ENCODE assay signal across 23 cellular contexts in the genomic region with DNA sequence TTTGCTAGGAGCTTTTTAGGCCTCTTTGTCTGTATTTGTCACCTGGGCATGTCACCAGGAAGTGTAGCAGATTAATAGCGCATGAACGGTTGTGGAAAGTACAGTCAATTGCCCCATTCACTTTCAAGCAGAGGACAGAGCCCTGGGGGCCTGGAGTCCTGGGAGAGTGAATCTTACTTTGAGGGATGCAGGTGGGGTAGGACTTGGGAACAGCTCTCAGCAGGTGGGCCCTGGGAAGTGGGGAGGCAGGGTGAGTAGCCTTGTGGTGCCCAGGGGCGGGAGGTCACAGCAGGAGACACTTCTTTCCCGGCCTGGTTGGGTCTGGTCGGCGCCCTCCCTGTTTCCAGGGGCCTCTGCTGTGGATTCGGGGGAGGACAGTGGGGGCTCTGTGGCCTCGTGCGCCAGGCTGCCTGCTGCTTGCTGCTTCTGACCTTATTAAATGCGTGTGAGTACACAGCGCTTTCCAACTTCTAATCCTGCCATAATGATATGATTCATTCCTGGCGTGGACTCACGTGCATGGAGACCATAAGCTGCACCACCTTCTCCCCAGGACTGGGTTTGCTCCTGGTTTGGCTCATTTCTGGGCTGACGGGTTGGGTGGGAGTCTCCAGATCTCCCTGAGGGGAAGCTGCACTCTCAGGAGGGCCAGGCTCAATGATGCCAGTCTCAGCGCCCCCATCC. TPM values are rescaled to one million over a fixed set of nuclear protein-coding genes. Genes with fewer than 3 reads are reported as not detected.
A peak's percentile ranks its signal among the peaks of the same experiment; 100 is the strongest.
DNase-seq lines count a peak whose midpoint lies in the region; TF ChIP-seq lines count a peak whose summit lies in the region.
"Had no signal": no experiment of that assay in that cellular context is flagged by ENCODE, and none has a peak within 500 bp of the region (broad histone marks: within the 10 kb centered on the region; RNA-seq: fewer than 3 reads in every experiment).

No MANE protein-coding gene starts in this region.

- H3K9me3 ChIP-seq in HEK293 (ENCODE audit: control insufficient read depth, insufficient read depth, low read depth, low read length) (no peaks in the 10 kb centered on the region), osteoblast (ENCODE audit: low read depth, low read length) (no peaks in the 10 kb centered on the region), Peyer's patch (no peaks in the 10 kb centered on the region)

- peaks cover 39% of the 10 kb centered on the region for H3K4me1 Mint-ChIP-seq in brain
- H3K4me1 Mint-ChIP-seq: activated naive CD8-positive, alpha-beta T cell treated with anti-CD3 and anti-CD28 coated beads, Interleukin-2, amount 50 U/mL, for 24 hours; CD8-positive, alpha-beta memory T cell; naive thymus-derived CD8-positive, alpha-beta T cell had no signal

- no peaks in the 10 kb centered on the region for H4K20me1 ChIP-seq in osteoblast (ENCODE audit: insufficient read depth, low read length)

- H3K4me3 ChIP-seq in HEK293 (ENCODE audit: low read depth, low read length) (no peak overlapping the region), osteoblast (ENCODE audit: insufficient read depth, low read length) (no peak overlapping the region), Peyer's patch (no peak overlapping the region)
- H3K4me3 ChIP-seq: skin epidermis had no signal

- no peaks in the 10 kb centered on the region for H3K9me3 Mint-ChIP-seq in brain
- H3K9me3 Mint-ChIP-seq: activated naive CD8-positive, alpha-beta T cell treated with anti-CD3 and anti-CD28 coated beads, Interleukin-2, amount 50 U/mL, for 24 hours; CD8-positive, alpha-beta memory T cell; effector memory CD8-positive, alpha-beta T cell; mesothelial cell of epicardium; naive thymus-derived CD8-positive, alpha-beta T cell; type B pancreatic cell had no signal

- TF ChIP-seq POLR2A in Peyer's patch (IDR thresholded peaks at IDR 0.05) = no peak

- POLR2A ChIA-PET in HEK293 (lab: Yijun Ruan, JAX) = no interaction called here

- DNase-seq in DMS153 (lab: John Stamatoyannopoulos, UW) = peak; percentile 28
- DNase-seq in DMS153 treated with DMSO at 0.1 percent for 48 hours (lab: John Stamatoyannopoulos, UW; ENCODE audit: unreplicated experiment) = no peak
- peak; percentile 50 for DNase-seq in osteoblast (ENCODE audit: insufficient read length, low spot score, missing footprints)
- no peak for DNase-seq in activated CD4-positive, alpha-beta T cell treated with anti-CD3 and anti-CD28 coated beads for 4 hours
- DNase-seq in pons (ENCODE audit: low spot score) = no peak
- DNase-seq in Peyer's patch = no peak
- DNase-seq: activated CD4-positive, alpha-beta T cell treated with anti-CD3 and anti-CD28 coated beads for 1 hour; activated CD8-positive, alpha-beta T cell treated with anti-CD3 and anti-CD28 coated beads, Interleukin-2, amount 10 ng/mL, durations not matched to agents 7 days and 5 days; activated gamma-delta T cell treated with Interleukin-2 at 50 U/mL for 16 hours; activated naive CD8-positive, alpha-beta T cell treated with anti-CD3 and anti-CD28 coated beads, Interleukin-2, amount 50 U/mL, for 24 hours; brain microvascular endothelial cell; CD8-positive, alpha-beta memory T cell; effector memory CD8-positive, alpha-beta T cell; naive thymus-derived CD8-positive, alpha-beta T cell; NCI-H1930; NCI-H510A; stimulated activated CD4-positive, alpha-beta T cell treated with anti-CD3 and anti-CD28 coated beads, Interleukin-1b, Interleukin-23, amount 100 ng/mL, for 48 hours had no signal

- H3K36me3 Mint-ChIP-seq in brain = no peaks in the 10 kb centered on the region
- H3K36me3 Mint-ChIP-seq: CD8-positive, alpha-beta memory T cell; naive thymus-derived CD8-positive, alpha-beta T cell had no signal

- H3K27ac ChIP-seq in HEK293 (ENCODE audit: extremely low read depth, low read depth, low read length) = no peak overlapping the region
- H3K27ac ChIP-seq in osteoblast (ENCODE audit: low read depth, low read length) = no peak overlapping the region
- no peak overlapping the region for H3K27ac ChIP-seq in Peyer's patch
- H3K27ac ChIP-seq: 22Rv1, brain microvascular endothelial cell had no signal

- peak overlapping the region in 4 of 5 experiments; percentile 41 to 91 (median 89) for H3K27ac Mint-ChIP-seq in brain
- H3K27ac Mint-ChIP-seq: activated CD8-positive, alpha-beta T cell treated with anti-CD3 and anti-CD28 coated beads, Interleukin-2, amount 10 ng/mL, durations not matched to agents 7 days and 5 days; activated naive CD8-positive, alpha-beta T cell treated with anti-CD3 and anti-CD28 coated beads, Interleukin-2, amount 50 U/mL, for 24 hours; effector memory CD8-positive, alpha-beta T cell; mesothelial cell of epicardium; naive thymus-derived CD8-positive, alpha-beta T cell; type B pancreatic cell had no signal

- H3K79me2 ChIP-seq in osteoblast (ENCODE audit: insufficient read depth, low read length) = no peaks in the 10 kb centered on the region

- no peaks in the 10 kb centered on the region for H3K27me3 Mint-ChIP-seq in brain
- H3K27me3 Mint-ChIP-seq: activated naive CD8-positive, alpha-beta T cell treated with anti-CD3 and anti-CD28 coated beads, Interleukin-2, amount 50 U/mL, for 24 hours; CD8-positive, alpha-beta memory T cell; effector memory CD8-positive, alpha-beta T cell; naive thymus-derived CD8-positive, alpha-beta T cell; type B pancreatic cell had no signal

- no peak overlapping the region for H2AFZ ChIP-seq in osteoblast (ENCODE audit: low read length)

- H3K27me3 ChIP-seq in osteoblast (ENCODE audit: insufficient read depth, low read length) = no peaks in the 10 kb centered on the region
- no peaks in the 10 kb centered on the region for H3K27me3 ChIP-seq in Peyer's patch
- H3K27me3 ChIP-seq: brain microvascular endothelial cell had no signal

- TF ChIP-seq CTCF in HEK293 (tag by site-specific recombination; IDR thresholded peaks at IDR 0.05) (no peak), brain (conservative IDR thresholded peaks at IDR 0.05) (no peak), osteoblast (IDR thresholded peaks at IDR 0.05; ENCODE audit: extremely low read depth, low read depth, low read length) (no peak), Peyer's patch (IDR thresholded peaks at IDR 0.05) (no peak)

- no peaks in the 10 kb centered on the region for H3K36me3 ChIP-seq in HEK293 (ENCODE audit: control insufficient read depth in 2 of 2, insufficient read depth in 1 of 2, low read length in 2 of 2)
- no peaks in the 10 kb centered on the region for H3K36me3 ChIP-seq in osteoblast (ENCODE audit: insufficient read depth, low read length)
- H3K36me3 ChIP-seq in Peyer's patch = no peaks in the 10 kb centered on the region
- H3K36me3 ChIP-seq: brain microvascular endothelial cell had no signal

- H3K4me2 ChIP-seq in osteoblast (ENCODE audit: insufficient read depth, low read length) = no peak overlapping the region

- CTCF ChIA-PET in HEK293 (lab: Yijun Ruan, JAX) = no interaction called here

- no peak overlapping the region for H3K4me3 Mint-ChIP-seq in brain
- H3K4me3 Mint-ChIP-seq: activated CD8-positive, alpha-beta T cell treated with anti-CD3 and anti-CD28 coated beads, Interleukin-2, amount 10 ng/mL, durations not matched to agents 7 days and 5 days; activated naive CD8-positive, alpha-beta T cell treated with anti-CD3 and anti-CD28 coated beads, Interleukin-2, amount 50 U/mL, for 24 hours; CD8-positive, alpha-beta memory T cell; effector memory CD8-positive, alpha-beta T cell; mesothelial cell of epicardium; naive thymus-derived CD8-positive, alpha-beta T cell; type B pancreatic cell had no signal

- H3K4me1 ChIP-seq in HEK293 (ENCODE audit: control insufficient read depth, insufficient read depth, low read length) (no peaks in the 10 kb centered on the region), osteoblast (ENCODE audit: insufficient read depth, low read length) (peaks cover 4% of the 10 kb centered on the region), Peyer's patch (no peaks in the 10 kb centered on the region)

TF ChIP-seq in HEK293, 187 proteins besides CTCF, POLR2A, EP300 and RAD21:
- TF ChIP-seq ZNF10 (tag by site-specific recombination; IDR thresholded peaks at IDR 0.05) = no peak
- no peak for TF ChIP-seq HOXD13 (CRISPR knock-in tag; IDR thresholded peaks at IDR 0.05; ENCODE audit: borderline replicate concordance)
- TF ChIP-seq ZNF341 (tag by site-specific recombination; IDR thresholded peaks at IDR 0.05; ENCODE audit: low read depth) = peak; percentile 76
- peak; percentile 93 for TF ChIP-seq ZIC2 (tag by site-specific recombination; IDR thresholded peaks at IDR 0.05)
- TF ChIP-seq, protein P1, sequence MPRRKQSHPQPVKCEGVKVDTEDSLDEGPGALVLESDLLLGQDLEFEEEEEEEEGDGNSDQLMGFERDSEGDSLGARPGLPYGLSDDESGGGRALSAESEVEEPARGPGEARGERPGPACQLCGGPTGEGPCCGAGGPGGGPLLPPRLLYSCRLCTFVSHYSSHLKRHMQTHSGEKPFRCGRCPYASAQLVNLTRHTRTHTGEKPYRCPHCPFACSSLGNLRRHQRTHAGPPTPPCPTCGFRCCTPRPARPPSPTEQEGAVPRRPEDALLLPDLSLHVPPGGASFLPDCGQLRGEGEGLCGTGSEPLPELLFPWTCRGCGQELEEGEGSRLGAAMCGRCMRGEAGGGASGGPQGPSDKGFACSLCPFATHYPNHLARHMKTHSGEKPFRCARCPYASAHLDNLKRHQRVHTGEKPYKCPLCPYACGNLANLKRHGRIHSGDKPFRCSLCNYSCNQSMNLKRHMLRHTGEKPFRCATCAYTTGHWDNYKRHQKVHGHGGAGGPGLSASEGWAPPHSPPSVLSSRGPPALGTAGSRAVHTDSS (tag by site-specific recombination; IDR thresholded peaks at IDR 0.05) = no peak
- TF ChIP-seq GLIS1 (tag by site-specific recombination; IDR thresholded peaks at IDR 0.05) = peak; percentile 75
TF ChIP-seq in HEK293: peak in this region for 3.

RNA-seq across cellular contexts. Expression of gene AQP1, which starts 51.6 kb away (rescaled TPM):
- polyA plus RNA-seq in brain (ENCODE audit: insufficient read depth, low read depth, low replicate concordance) = 144 TPM
- total RNA-seq in osteoblast (0.59 and 0.72 TPM in 2 replicates), Peyer's patch (10 to 100 TPM; 12.4 to 86.5 (median 71.5) TPM)
- polyA plus RNA-seq: CD8-positive, alpha-beta memory T cell; naive thymus-derived CD8-positive, alpha-beta T cell had no signal

Comparison
In these comparisons a context has a peak if more than half of its experiments do, and no peak if none do; other contexts are left out.
1. DNase-seq: peak in DMS153 (single experiment) and osteoblast (single experiment); none in DMS153 treated with DMSO at 0.1 percent for 48 hours (single experiment), activated CD4-positive, alpha-beta T cell treated with anti-CD3 and anti-CD28 coated beads for 4 hours (0 of 2), pons (single experiment) and Peyer's patch (0 of 3).